In genomic region chr1:154221815-154222081, GRCh38 we compare ENCODE assay signal across 8 cellular contexts. TPM values are rescaled to one million over a fixed set of nuclear protein-coding genes. Genes with fewer than 3 reads are reported as not detected.
DNase-seq lines count a peak whose midpoint lies in the region; TF ChIP-seq lines count a peak whose summit lies in the region.

No MANE protein-coding gene starts in this region.

- H3K79me2 ChIP-seq in GM23248 (ENCODE audit: insufficient read depth): peaks cover 95% of the 10 kb centered on the region

- peak overlapping the region; percentile 28; the same call in 1 of the 2 replicates for H2AFZ ChIP-seq in GM23248

- H3K27ac Mint-ChIP-seq in activated T-helper 1 cell treated with anti-CD3 and anti-CD28 coated beads, Interleukin-12 subunit alpha, Interleukin-12 subunit beta, Interleukin-2, Interleukin-4 antibody, amounts not matched to agents 30 ng/mL and 10 ng/mL and 1 ng/mL, durations not matched to agents 14 hours and 24 hours and 36 hours: peak overlapping the region; percentile 97

- peak overlapping the region; percentile 100 for H3K4me2 ChIP-seq in GM23248 (ENCODE audit: unreplicated experiment)

- peaks cover 75% of the 10 kb centered on the region for H3K4me1 Mint-ChIP-seq in activated T-helper 1 cell treated with anti-CD3 and anti-CD28 coated beads, Interleukin-12 subunit alpha, Interleukin-12 subunit beta, Interleukin-2, Interleukin-4 antibody, amounts not matched to agents 30 ng/mL and 10 ng/mL and 1 ng/mL, durations not matched to agents 14 hours and 24 hours and 36 hours (ENCODE audit: low read depth)

- peak overlapping the region; percentile 99 for H3K9ac ChIP-seq in GM23248

- WGBS in GM23248 (ENCODE audit: low coverage in 1 of 2, low lambda C conversion rate in 2 of 2, missing lambda C conversion rate in 2 of 2), 2 experiments: 0% methylated on average over 2 of the region's 2 CpGs

- peak overlapping the region; percentile 90 for H3K27ac ChIP-seq in 22Rv1
- H3K27ac ChIP-seq in GM23248: peak overlapping the region; percentile 98

- in situ Hi-C loops in GM23248 (cut with MboI): no loop called here

- DNase-seq in GM23248: peak; percentile 86
- no peak for DNase-seq in activated T-helper 1 cell treated with anti-CD3 and anti-CD28 coated beads, Interleukin-12 subunit alpha, Interleukin-12 subunit beta, Interleukin-2, Interleukin-4 antibody, amounts not matched to agents 30 ng/mL and 10 ng/mL and 1 ng/mL, durations not matched to agents 14 hours and 24 hours and 36 hours (ENCODE audit: low spot score)
- DNase-seq in hepatic stellate cell (ENCODE audit: low spot score): peak; percentile 51
- peak; percentile 37 for DNase-seq in smooth muscle cell of the brain vasculature (ENCODE audit: low read depth, low spot score)
- DNase-seq in MV-4-11 (lab: John Stamatoyannopoulos, UW): no peak
- no peak for DNase-seq in cerebellar nuclear complex (lab: John Stamatoyannopoulos, UW)
- no peak for DNase-seq in activated CD4-positive, alpha-beta T cell treated with anti-CD3 and anti-CD28 coated beads, Interleukin-2, amount 50 U/mL, for 48 hours

- peaks cover 36% of the 10 kb centered on the region for H3F3A ChIP-seq in GM23248 (ENCODE audit: insufficient read depth)

- peaks cover 3% of the 10 kb centered on the region for H3K9me3 Mint-ChIP-seq in activated T-helper 1 cell treated with anti-CD3 and anti-CD28 coated beads, Interleukin-12 subunit alpha, Interleukin-12 subunit beta, Interleukin-2, Interleukin-4 antibody, amounts not matched to agents 30 ng/mL and 10 ng/mL and 1 ng/mL, durations not matched to agents 14 hours and 24 hours and 36 hours

- H4K20me1 ChIP-seq in GM23248 (ENCODE audit: insufficient read depth): peaks cover 23% of the 10 kb centered on the region; the same call in 1 of the 2 replicates

- H3K36me3 ChIP-seq in GM23248 (ENCODE audit: low read depth): peaks cover 23% of the 10 kb centered on the region

- no peaks in the 10 kb centered on the region for H3K27me3 Mint-ChIP-seq in activated T-helper 1 cell treated with anti-CD3 and anti-CD28 coated beads, Interleukin-12 subunit alpha, Interleukin-12 subunit beta, Interleukin-2, Interleukin-4 antibody, amounts not matched to agents 30 ng/mL and 10 ng/mL and 1 ng/mL, durations not matched to agents 14 hours and 24 hours and 36 hours (ENCODE audit: insufficient read depth)

- peak overlapping the region; percentile 99 for H3K4me3 ChIP-seq in GM23248

- H3K36me3 Mint-ChIP-seq in activated T-helper 1 cell treated with anti-CD3 and anti-CD28 coated beads, Interleukin-12 subunit alpha, Interleukin-12 subunit beta, Interleukin-2, Interleukin-4 antibody, amounts not matched to agents 30 ng/mL and 10 ng/mL and 1 ng/mL, durations not matched to agents 14 hours and 24 hours and 36 hours (ENCODE audit: low read depth): peaks cover 69% of the 10 kb centered on the region

- H3K4me1 ChIP-seq in GM23248 (ENCODE audit: insufficient read depth): peaks cover 39% of the 10 kb centered on the region

- intact Hi-C loops in activated T-helper 1 cell treated with anti-CD3 and anti-CD28 coated beads, Interleukin-12 subunit alpha, Interleukin-12 subunit beta, Interleukin-2, Interleukin-4 antibody, amounts not matched to agents 30 ng/mL and 10 ng/mL and 1 ng/mL, durations not matched to agents 14 hours and 24 hours and 36 hours (cut with micrococcal nuclease): loop anchor here (2.0 to 10.0 kb wide), 5 partner anchors 51 to 551 kb away; partner anchors contain the start of genes GATAD2B, HAX1, ILF2 and INTS3

- no peaks in the 10 kb centered on the region for H3K9me3 ChIP-seq in GM23248 (ENCODE audit: low read depth)

- TF ChIP-seq CTCF in 22Rv1 (IDR thresholded peaks at IDR 0.05): no peak

- no peaks in the 10 kb centered on the region for H3K27me3 ChIP-seq in GM23248 (replicated peaks; ENCODE audit: insufficient read depth)

- H3K4me3 Mint-ChIP-seq in activated T-helper 1 cell treated with anti-CD3 and anti-CD28 coated beads, Interleukin-12 subunit alpha, Interleukin-12 subunit beta, Interleukin-2, Interleukin-4 antibody, amounts not matched to agents 30 ng/mL and 10 ng/mL and 1 ng/mL, durations not matched to agents 14 hours and 24 hours and 36 hours: peak overlapping the region; percentile 97

- no peaks in the 10 kb centered on the region for H3K9me2 ChIP-seq in GM23248 (ENCODE audit: insufficient read depth)

RNA-seq across cellular contexts. Expression of gene UBAP2L, which starts 1.0 kb away (rescaled TPM):
- total RNA-seq in GM23248 (2014; rRNA removed; shearing (Covaris generic)): 73.0 and 90.5 TPM in 2 replicates
- polyA plus RNA-seq in GM23248 (2016; fragmentation: Nextera tagmentation; extraction: Ambion mirVana): 132 and 133 TPM in 2 replicates
- total RNA-seq in activated T-helper 1 cell treated with anti-CD3 and anti-CD28 coated beads, Interleukin-12 subunit alpha, Interleukin-12 subunit beta, Interleukin-2, Interleukin-4 antibody, amounts not matched to agents 30 ng/mL and 10 ng/mL and 1 ng/mL, durations not matched to agents 14 hours and 24 hours and 36 hours: 258 and 284 TPM in 2 replicates

RNA-seq across cellular contexts. Expression of gene CFAP141, which starts 15.6 kb away (rescaled TPM):
- not detected in 2 replicates for total RNA-seq in GM23248 (2014; rRNA removed; shearing (Covaris generic))
- not detected in 2 replicates for polyA plus RNA-seq in GM23248 (2016; fragmentation: Nextera tagmentation; extraction: Ambion mirVana)
- total RNA-seq in activated T-helper 1 cell treated with anti-CD3 and anti-CD28 coated beads, Interleukin-12 subunit alpha, Interleukin-12 subunit beta, Interleukin-2, Interleukin-4 antibody, amounts not matched to agents 30 ng/mL and 10 ng/mL and 1 ng/mL, durations not matched to agents 14 hours and 24 hours and 36 hours: not detected in 2 replicates

RNA-seq across cellular contexts. Expression of gene TPM3, which starts 29.8 kb away (rescaled TPM):
- 578 and 599 TPM in 2 replicates for total RNA-seq in GM23248 (2014; rRNA removed; shearing (Covaris generic))
- polyA plus RNA-seq in GM23248 (2016; fragmentation: Nextera tagmentation; extraction: Ambion mirVana): 557 and 570 TPM in 2 replicates
- total RNA-seq in activated T-helper 1 cell treated with anti-CD3 and anti-CD28 coated beads, Interleukin-12 subunit alpha, Interleukin-12 subunit beta, Interleukin-2, Interleukin-4 antibody, amounts not matched to agents 30 ng/mL and 10 ng/mL and 1 ng/mL, durations not matched to agents 14 hours and 24 hours and 36 hours: 665 and 668 TPM in 2 replicates

RNA-seq across cellular contexts. Expression of gene HAX1, which starts 50.7 kb away (rescaled TPM):
- total RNA-seq in GM23248 (2014; rRNA removed; shearing (Covaris generic)): 142 and 169 TPM in 2 replicates
- 172 and 178 TPM in 2 replicates for polyA plus RNA-seq in GM23248 (2016; fragmentation: Nextera tagmentation; extraction: Ambion mirVana)
- 122 and 123 TPM in 2 replicates for total RNA-seq in activated T-helper 1 cell treated with anti-CD3 and anti-CD28 coated beads, Interleukin-12 subunit alpha, Interleukin-12 subunit beta, Interleukin-2, Interleukin-4 antibody, amounts not matched to agents 30 ng/mL and 10 ng/mL and 1 ng/mL, durations not matched to agents 14 hours and 24 hours and 36 hours

Comparison
In these comparisons a context has a peak if more than half of its experiments do, and no peak if none do; other contexts are left out.
1. DNase-seq: peak in GM23248 (single experiment), hepatic stellate cell (single experiment) and smooth muscle cell of the brain vasculature (single experiment); none in activated T-helper 1 cell treated with anti-CD3 and anti-CD28 coated beads, Interleukin-12 subunit alpha, Interleukin-12 subunit beta, Interleukin-2, Interleukin-4 antibody, amounts not matched to agents 30 ng/mL and 10 ng/mL and 1 ng/mL, durations not matched to agents 14 hours and 24 hours and 36 hours (single experiment), MV-4-11 (single experiment), cerebellar nuclear complex (0 of 2) and activated CD4-positive, alpha-beta T cell treated with anti-CD3 and anti-CD28 coated beads, Interleukin-2, amount 50 U/mL, for 48 hours (0 of 2).